In genomic region chr17:56937688-56938087, GRCh38 we compare ENCODE assay signal across 22 cellular contexts. TPM values are rescaled to one million over a fixed set of nuclear protein-coding genes. Genes with fewer than 3 reads are reported as not detected.
DNase-seq lines count a peak whose midpoint lies in the region; ATAC-seq and TF ChIP-seq lines count a peak whose summit lies in the region.
"Had no signal": no experiment of that assay in that cellular context is flagged by ENCODE, and none has a peak within 500 bp of the region (broad histone marks: within the 10 kb centered on the region; RNA-seq: fewer than 3 reads in every experiment).

No MANE protein-coding gene starts in this region.

- no peak overlapping the region for H3K4me3 ChIP-seq in liver (ENCODE audit: low read depth in 1 of 3, low read length in 3 of 3)
- H3K4me3 ChIP-seq in gastroesophageal sphincter: no peak overlapping the region
- H3K4me3 ChIP-seq: GM23338, uterus had no signal

- TF ChIP-seq RAD21 in liver (IDR thresholded peaks at IDR 0.05): peak in 1 of 2 donors; percentile 27

- 38% methylated on average over 2 of the region's 2 CpGs for WGBS in liver
- WGBS in gastroesophageal sphincter (ENCODE audit: low coverage in 1 of 2), 2 donors: 63 to 68% methylated on average over 2 of the region's 2 CpGs

- intact Hi-C loops in activated T-helper 2 cell treated with anti-CD3 and anti-CD28 coated beads, Interferon-gamma antibody, Interleukin-2, Interleukin-4, amounts not matched to agents 10 μg/mL and 5 μg/mL and 100 μg/mL, durations not matched to agents 14 hours and 24 hours and 36 hours (cut with micrococcal nuclease): no loop called here

- DNase-seq in activated T-cell treated with anti-CD3 and anti-CD28 coated beads, Interleukin-2, amount 50 U/mL, for 72 hours: no peak
- no peak for DNase-seq in activated T-cell treated with anti-CD3 and anti-CD28 coated beads for 4 hours
- DNase-seq in HFFc6: peak; percentile 53
- no peak for DNase-seq in activated T-helper 2 cell treated with anti-CD3 and anti-CD28 coated beads, Interferon-gamma antibody, Interleukin-2, Interleukin-4, amounts not matched to agents 10 μg/mL and 5 μg/mL and 100 μg/mL, durations not matched to agents 14 hours and 24 hours and 36 hours (ENCODE audit: low spot score)
- no peak for DNase-seq in NCI-H2081 treated with DMSO at 0.1 percent for 48 hours (lab: John Stamatoyannopoulos, UW)
- DNase-seq in NCI-H748 (lab: John Stamatoyannopoulos, UW; ENCODE audit: unreplicated experiment): no peak
- DNase-seq: activated effector memory CD4-positive, alpha-beta T cell treated with anti-CD3 and anti-CD28 coated beads, Interleukin-2, amount 50 U/mL, for 16 hours; anterior cingulate cortex; CD8-positive, alpha-beta memory T cell; cerebellar nuclear complex; DMS79; Kasumi-1; naive B cell; NCI-H1417; NCI-H2171 treated with DMSO at 0.1 percent for 48 hours; NCI-H69; uterus had no signal

- H3K27me3 Mint-ChIP-seq in activated T-cell treated with anti-CD3 and anti-CD28 coated beads, Interleukin-2, amount 50 U/mL, for 72 hours (ENCODE audit: low read depth): no peaks in the 10 kb centered on the region
- no peaks in the 10 kb centered on the region for H3K27me3 Mint-ChIP-seq in HFFc6 (ENCODE audit: insufficient read depth)
- no peaks in the 10 kb centered on the region for H3K27me3 Mint-ChIP-seq in activated T-helper 2 cell treated with anti-CD3 and anti-CD28 coated beads, Interferon-gamma antibody, Interleukin-2, Interleukin-4, amounts not matched to agents 10 μg/mL and 5 μg/mL and 100 μg/mL, durations not matched to agents 14 hours and 24 hours and 36 hours (ENCODE audit: low read depth)
- H3K27me3 Mint-ChIP-seq: CD8-positive, alpha-beta memory T cell; naive B cell had no signal

- H3K27ac Mint-ChIP-seq in activated T-cell treated with anti-CD3 and anti-CD28 coated beads, Interleukin-2, amount 50 U/mL, for 72 hours: peak overlapping the region; percentile 25
- peak overlapping the region; percentile 25 for H3K27ac Mint-ChIP-seq in HFFc6
- H3K27ac Mint-ChIP-seq in activated T-helper 2 cell treated with anti-CD3 and anti-CD28 coated beads, Interferon-gamma antibody, Interleukin-2, Interleukin-4, amounts not matched to agents 10 μg/mL and 5 μg/mL and 100 μg/mL, durations not matched to agents 14 hours and 24 hours and 36 hours: peak overlapping the region; percentile 78
- H3K27ac Mint-ChIP-seq: GM23338 had no signal

- peaks cover 12 to 47% of the 10 kb centered on the region in 2 donors for H3K36me3 Mint-ChIP-seq in activated T-cell treated with anti-CD3 and anti-CD28 coated beads, Interleukin-2, amount 50 U/mL, for 72 hours (ENCODE audit: insufficient read depth in 2 of 2)
- peaks cover 60% of the 10 kb centered on the region for H3K36me3 Mint-ChIP-seq in HFFc6 (ENCODE audit: low read depth)
- peaks cover 72% of the 10 kb centered on the region for H3K36me3 Mint-ChIP-seq in activated T-helper 2 cell treated with anti-CD3 and anti-CD28 coated beads, Interferon-gamma antibody, Interleukin-2, Interleukin-4, amounts not matched to agents 10 μg/mL and 5 μg/mL and 100 μg/mL, durations not matched to agents 14 hours and 24 hours and 36 hours (ENCODE audit: low read depth)

- H3K9me3 Mint-ChIP-seq in activated T-cell treated with anti-CD3 and anti-CD28 coated beads, Interleukin-2, amount 50 U/mL, for 72 hours: no peaks in the 10 kb centered on the region
- H3K9me3 Mint-ChIP-seq in HFFc6: no peaks in the 10 kb centered on the region
- H3K9me3 Mint-ChIP-seq in activated T-helper 2 cell treated with anti-CD3 and anti-CD28 coated beads, Interferon-gamma antibody, Interleukin-2, Interleukin-4, amounts not matched to agents 10 μg/mL and 5 μg/mL and 100 μg/mL, durations not matched to agents 14 hours and 24 hours and 36 hours: no peaks in the 10 kb centered on the region
- H3K9me3 Mint-ChIP-seq: CD8-positive, alpha-beta memory T cell; naive B cell had no signal

- peak; percentile 20 to 26 for ATAC-seq in activated T-cell treated with anti-CD3 and anti-CD28 coated beads, Interleukin-2, amount 50 U/mL, for 72 hours (replicated peaks in 1 of 2)
- no peak for ATAC-seq in gastroesophageal sphincter
- ATAC-seq: GM23338, Panc1 had no signal

- H3K27me3 ChIP-seq in liver (ENCODE audit: control insufficient read depth in 4 of 4, insufficient read depth in 4 of 4, low read length in 3 of 4) (no peaks in the 10 kb centered on the region), gastroesophageal sphincter (no peaks in the 10 kb centered on the region)
- H3K27me3 ChIP-seq: uterus had no signal

- no peak for TF ChIP-seq EP300 in gastroesophageal sphincter (IDR thresholded peaks at IDR 0.05)

- H3K9me3 ChIP-seq in liver (ENCODE audit: control insufficient read depth in 4 of 4, low read length in 3 of 4): no peaks in the 10 kb centered on the region
- no peaks in the 10 kb centered on the region for H3K9me3 ChIP-seq in gastroesophageal sphincter
- H3K9me3 ChIP-seq: uterus had no signal

- TF ChIP-seq POLR2A in gastroesophageal sphincter (IDR thresholded peaks at IDR 0.05): no peak

- H3K4me1 ChIP-seq in liver (ENCODE audit: control insufficient read depth in 4 of 4, insufficient read depth in 4 of 4, low read length in 3 of 4) (peaks cover 0 to 3% (median 0%) of the 10 kb centered on the region in 4 donors), gastroesophageal sphincter (no peaks in the 10 kb centered on the region)
- H3K4me1 ChIP-seq: uterus had no signal

- no peak for TF ChIP-seq CTCF in HFFc6 (IDR thresholded peaks at IDR 0.05)
- TF ChIP-seq CTCF in liver (IDR thresholded peaks at IDR 0.05; ENCODE audit: low read depth, low read length, missing input control): no peak
- no peak for TF ChIP-seq CTCF in gastroesophageal sphincter (IDR thresholded peaks at IDR 0.05)

- no peak overlapping the region for H3K9ac ChIP-seq in liver (ENCODE audit: low read depth in 1 of 2, low read length in 2 of 2)
- H3K9ac ChIP-seq: parathyroid adenoma had no signal

- H3K36me3 ChIP-seq in liver (ENCODE audit: control insufficient read depth in 4 of 4, insufficient read depth in 3 of 4, low read depth in 1 of 4, low read length in 3 of 4) (peaks cover 0 to 23% (median 13%) of the 10 kb centered on the region in 4 donors), gastroesophageal sphincter (peaks cover 0 to 100% of the 10 kb centered on the region in 2 donors)
- H3K36me3 ChIP-seq: uterus had no signal

- peak overlapping the region; percentile 14 to 53 for H3K4me3 Mint-ChIP-seq in activated T-cell treated with anti-CD3 and anti-CD28 coated beads, Interleukin-2, amount 50 U/mL, for 72 hours
- 0 out of 2 replicates have a peak overlapping the region, but pooled peaks have one; percentile 1 for H3K4me3 Mint-ChIP-seq in HFFc6
- peak overlapping the region; percentile 38 for H3K4me3 Mint-ChIP-seq in activated T-helper 2 cell treated with anti-CD3 and anti-CD28 coated beads, Interferon-gamma antibody, Interleukin-2, Interleukin-4, amounts not matched to agents 10 μg/mL and 5 μg/mL and 100 μg/mL, durations not matched to agents 14 hours and 24 hours and 36 hours (ENCODE audit: low read depth)
- H3K4me3 Mint-ChIP-seq: CD8-positive, alpha-beta memory T cell; GM23338; naive B cell had no signal

- H3K27ac ChIP-seq in liver (ENCODE audit: low read depth in 1 of 2, low read length in 2 of 2) (no peak overlapping the region), gastroesophageal sphincter (peak overlapping the region in 2 of 4 donors; percentile 16 to 46)
- H3K27ac ChIP-seq: parathyroid adenoma had no signal

- H3K4me1 Mint-ChIP-seq in activated T-cell treated with anti-CD3 and anti-CD28 coated beads, Interleukin-2, amount 50 U/mL, for 72 hours (ENCODE audit: low read depth): peaks cover 35% of the 10 kb centered on the region
- H3K4me1 Mint-ChIP-seq in HFFc6 (ENCODE audit: low read depth): peaks cover 32% of the 10 kb centered on the region
- H3K4me1 Mint-ChIP-seq in activated T-helper 2 cell treated with anti-CD3 and anti-CD28 coated beads, Interferon-gamma antibody, Interleukin-2, Interleukin-4, amounts not matched to agents 10 μg/mL and 5 μg/mL and 100 μg/mL, durations not matched to agents 14 hours and 24 hours and 36 hours (ENCODE audit: low read depth): peaks cover 30% of the 10 kb centered on the region
- H3K4me1 Mint-ChIP-seq: CD8-positive, alpha-beta memory T cell had no signal

TF ChIP-seq in liver, 16 proteins besides CTCF, POLR2A, EP300 and RAD21:
- peak; percentile 11 to 57 for TF ChIP-seq RXRA (IDR thresholded peaks at IDR 0.05)
- TF ChIP-seq JUND (IDR thresholded peaks at IDR 0.05): peak in 1 of 2 donors; percentile 61
- TF ChIP-seq HNF4A (conservative IDR thresholded peaks at IDR 0.05): peak in 1 of 2 donors; percentile 50
- TF ChIP-seq NR2F2 (IDR thresholded peaks at IDR 0.05): peak; percentile 27
- TF ChIP-seq GABPA (IDR thresholded peaks at IDR 0.05 in 1 of 2, conservative IDR thresholded peaks at IDR 0.05 in 1 of 2): no peak

RNA-seq across cellular contexts. Expression of gene COIL, which starts 23.2 kb away (rescaled TPM):
- 10 to 100 TPM; 16.6 to 17.9 TPM for total RNA-seq in activated T-cell treated with anti-CD3 and anti-CD28 coated beads, Interleukin-2, amount 50 U/mL, for 72 hours
- 10 to 100 TPM; 13.6 to 16.4 (median 16.2) TPM for total RNA-seq in HFFc6 (2021; fragmentation: NEBNext Ultra II Directional; extraction: Animal tissue kit (Norgen Biotek cat#: 25700))
- total RNA-seq in activated T-helper 2 cell treated with anti-CD3 and anti-CD28 coated beads, Interferon-gamma antibody, Interleukin-2, Interleukin-4, amounts not matched to agents 10 μg/mL and 5 μg/mL and 100 μg/mL, durations not matched to agents 14 hours and 24 hours and 36 hours: 20.3 and 23.1 TPM in 2 replicates
- total RNA-seq in liver: 1 to 10 TPM; 6.1 to 9.9 TPM
- 1 to 10 TPM; 4.7 to 6.9 TPM for polyA plus RNA-seq in liver
- total RNA-seq in gastroesophageal sphincter: 10 to 100 TPM in 3 of 4 donors, 1 to 10 TPM in 1; 10.0 to 16.9 (median 10.9) TPM

RNA-seq across cellular contexts. Expression of gene TRIM25, which starts 23.8 kb away (rescaled TPM):
- total RNA-seq in activated T-cell treated with anti-CD3 and anti-CD28 coated beads, Interleukin-2, amount 50 U/mL, for 72 hours: 100 to 1,000 TPM; 197 to 235 TPM
- 10 to 100 TPM; 38.8 to 43.7 (median 41.4) TPM for total RNA-seq in HFFc6 (2021; fragmentation: NEBNext Ultra II Directional; extraction: Animal tissue kit (Norgen Biotek cat#: 25700))
- 76.5 and 85.9 TPM in 2 replicates for total RNA-seq in activated T-helper 2 cell treated with anti-CD3 and anti-CD28 coated beads, Interferon-gamma antibody, Interleukin-2, Interleukin-4, amounts not matched to agents 10 μg/mL and 5 μg/mL and 100 μg/mL, durations not matched to agents 14 hours and 24 hours and 36 hours
- 10 to 100 TPM; 10.8 to 64.5 TPM for total RNA-seq in liver
- 10 to 100 TPM; 14.6 to 16.6 TPM for polyA plus RNA-seq in liver
- 10 to 100 TPM; 10.1 to 36.6 (median 20.6) TPM for total RNA-seq in gastroesophageal sphincter

RNA-seq across cellular contexts. Expression of gene SCPEP1, which starts 40.2 kb away (rescaled TPM):
- 10 to 100 TPM; 28.0 to 34.7 TPM for total RNA-seq in activated T-cell treated with anti-CD3 and anti-CD28 coated beads, Interleukin-2, amount 50 U/mL, for 72 hours
- total RNA-seq in HFFc6 (2021; fragmentation: NEBNext Ultra II Directional; extraction: Animal tissue kit (Norgen Biotek cat#: 25700)): 10 to 100 TPM; 37.4 to 42.5 (median 39.7) TPM
- total RNA-seq in activated T-helper 2 cell treated with anti-CD3 and anti-CD28 coated beads, Interferon-gamma antibody, Interleukin-2, Interleukin-4, amounts not matched to agents 10 μg/mL and 5 μg/mL and 100 μg/mL, durations not matched to agents 14 hours and 24 hours and 36 hours: 15.8 and 18.1 TPM in 2 replicates
- total RNA-seq in liver (10 to 100 TPM; 15.7 to 29.3 TPM), gastroesophageal sphincter (100 to 1,000 TPM in 1 of 4 donors, 10 to 100 TPM in 3; 84.5 to 104 (median 94.1) TPM)
- 10 to 100 TPM; 27.4 to 29.1 TPM for polyA plus RNA-seq in liver

Comparison
In these comparisons a context has a peak if more than half of its experiments do, and no peak if none do; other contexts are left out.
1. H3K27ac Mint-ChIP-seq: peak in every context shown above with its lines; median percentile 78 in activated T-helper 2 cell treated with anti-CD3 and anti-CD28 coated beads, Interferon-gamma antibody, Interleukin-2, Interleukin-4, amounts not matched to agents 10 μg/mL and 5 μg/mL and 100 μg/mL, durations not matched to agents 14 hours and 24 hours and 36 hours; 25 in activated T-cell treated with anti-CD3 and anti-CD28 coated beads, Interleukin-2, amount 50 U/mL, for 72 hours; 25 in HFFc6.